In the genomic region with DNA sequence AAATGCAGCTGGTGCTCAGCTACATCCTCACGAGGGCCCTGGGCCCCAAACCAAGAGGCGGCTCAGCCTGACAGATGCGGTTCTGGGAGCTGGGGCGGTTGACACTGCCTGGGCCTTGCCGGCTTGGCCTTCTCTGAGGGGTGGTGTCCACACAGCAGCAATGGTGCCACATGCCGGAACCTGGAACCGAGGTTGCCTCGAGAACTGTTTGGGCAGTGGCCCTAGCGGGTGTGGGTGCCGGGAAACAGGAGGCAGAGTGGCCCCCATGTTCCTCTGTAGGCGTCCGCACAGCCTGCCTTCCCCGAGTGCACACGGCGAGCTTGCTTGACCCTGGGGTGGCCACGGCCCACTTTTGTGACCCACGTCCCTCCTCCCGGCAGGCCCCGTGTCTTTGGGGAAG, we compare ENCODE assay signal across 29 cellular contexts.
"Had no signal": no experiment of that assay in that cellular context is flagged by ENCODE, and none has a peak within 500 bp of the region (broad histone marks: within the 10 kb centered on the region; RNA-seq: fewer than 3 reads in every experiment).

No MANE protein-coding gene starts in this region.

- H3K4me3 Mint-ChIP-seq: activated CD4-positive, alpha-beta memory T cell treated with anti-CD3 and anti-CD28 coated beads for 36 hours; activated CD4-positive, alpha-beta T cell treated with anti-CD3 and anti-CD28 coated beads, Interleukin-2, amount 10 ng/mL, durations not matched to agents 24 days and 14 days; activated naive CD4-positive, alpha-beta T cell treated with anti-CD3 and anti-CD28 coated beads for 36 hours; activated naive CD8-positive, alpha-beta T cell treated with anti-CD3 and anti-CD28 coated beads, Interleukin-2, amount 10 ng/mL, durations not matched to agents 7 days and 5 days; activated T-helper 1 cell treated with anti-CD3 and anti-CD28 coated beads, Interleukin-12 subunit alpha, Interleukin-12 subunit beta, Interleukin-2, Interleukin-4 antibody, amounts not matched to agents 30 ng/mL and 10 ng/mL and 1 ng/mL, durations not matched to agents 14 hours and 24 hours and 36 hours; brain; effector memory CD8-positive, alpha-beta T cell; nephron; stimulated activated effector memory CD8-positive, alpha-beta T cell treated with anti-CD3 and anti-CD28 coated beads, Interleukin-12 subunit alpha, Interleukin-12 subunit beta, amount 100 ng/mL, for 72 hours; stimulated activated naive CD8-positive, alpha-beta T cell treated with anti-CD3 and anti-CD28 coated beads, Interleukin-15, amount 100 ng/mL, for 72 hours had no signal

- H3K4me1 Mint-ChIP-seq: stimulated activated effector memory CD8-positive, alpha-beta T cell treated with anti-CD3 and anti-CD28 coated beads, Interleukin-12 subunit alpha, Interleukin-12 subunit beta, amount 100 ng/mL, for 72 hours had no signal

- H3K4me3 ChIP-seq: ascending aorta, coronary artery, heart right ventricle, left lung, lower lobe of right lung, right lobe of liver, thyroid gland, upper lobe of left lung, vagina had no signal

- H3K9me3 Mint-ChIP-seq: activated CD4-positive, alpha-beta memory T cell treated with anti-CD3 and anti-CD28 coated beads for 36 hours; activated CD4-positive, alpha-beta T cell treated with anti-CD3 and anti-CD28 coated beads, Interleukin-2, amount 10 ng/mL, durations not matched to agents 24 days and 14 days; activated naive CD4-positive, alpha-beta T cell treated with anti-CD3 and anti-CD28 coated beads for 36 hours; activated T-helper 1 cell treated with anti-CD3 and anti-CD28 coated beads, Interleukin-12 subunit alpha, Interleukin-12 subunit beta, Interleukin-2, Interleukin-4 antibody, amounts not matched to agents 30 ng/mL and 10 ng/mL and 1 ng/mL, durations not matched to agents 14 hours and 24 hours and 36 hours; effector memory CD8-positive, alpha-beta T cell; nephron; stimulated activated effector memory CD8-positive, alpha-beta T cell treated with anti-CD3 and anti-CD28 coated beads, Interleukin-12 subunit alpha, Interleukin-12 subunit beta, amount 100 ng/mL, for 72 hours had no signal

- H3K36me3 ChIP-seq: ascending aorta, heart right ventricle, left lung, lower lobe of right lung, neutrophil, right lobe of liver, thyroid gland, upper lobe of left lung, vagina, WERI-Rb-1 had no signal

- H3K27ac Mint-ChIP-seq: activated CD4-positive, alpha-beta memory T cell treated with anti-CD3 and anti-CD28 coated beads for 36 hours; activated CD4-positive, alpha-beta T cell treated with anti-CD3 and anti-CD28 coated beads, Interleukin-2, amount 10 ng/mL, durations not matched to agents 24 days and 14 days; activated naive CD4-positive, alpha-beta T cell treated with anti-CD3 and anti-CD28 coated beads for 36 hours; activated naive CD8-positive, alpha-beta T cell treated with anti-CD3 and anti-CD28 coated beads, Interleukin-2, amount 10 ng/mL, durations not matched to agents 7 days and 5 days; activated T-helper 1 cell treated with anti-CD3 and anti-CD28 coated beads, Interleukin-12 subunit alpha, Interleukin-12 subunit beta, Interleukin-2, Interleukin-4 antibody, amounts not matched to agents 30 ng/mL and 10 ng/mL and 1 ng/mL, durations not matched to agents 14 hours and 24 hours and 36 hours; effector memory CD8-positive, alpha-beta T cell; stimulated activated effector memory CD8-positive, alpha-beta T cell treated with anti-CD3 and anti-CD28 coated beads, Interleukin-12 subunit alpha, Interleukin-12 subunit beta, amount 100 ng/mL, for 72 hours; stimulated activated naive CD8-positive, alpha-beta T cell treated with anti-CD3 and anti-CD28 coated beads, Interleukin-15, amount 100 ng/mL, for 72 hours had no signal

- FAIRE-seq: TTC549 had no signal

- DNase-seq: activated CD4-positive, alpha-beta memory T cell treated with anti-CD3 and anti-CD28 coated beads for 36 hours; activated CD4-positive, alpha-beta T cell treated with anti-CD3 and anti-CD28 coated beads, Interleukin-2, amount 10 ng/mL, durations not matched to agents 24 days and 14 days; activated CD8-positive, alpha-beta memory T cell treated with anti-CD3 and anti-CD28 coated beads, Interleukin-2, amount 50 U/mL, for 4 hours; activated effector memory CD4-positive, alpha-beta T cell treated with anti-CD3 and anti-CD28 coated beads, Interleukin-2, amount 50 U/mL, for 16 hours; activated naive CD4-positive, alpha-beta T cell treated with anti-CD3 and anti-CD28 coated beads for 36 hours; activated naive CD8-positive, alpha-beta T cell treated with anti-CD3 and anti-CD28 coated beads, Interleukin-2, amount 10 ng/mL, durations not matched to agents 7 days and 5 days; activated T-cell treated with anti-CD3 and anti-CD28 coated beads, Interleukin-2, amount 50 U/mL, for 1 hour; effector memory CD8-positive, alpha-beta T cell; foreskin fibroblast; kidney glomerular epithelial cell; lower lobe of right lung; stimulated activated CD4-positive, alpha-beta T cell treated with anti-CD3 and anti-CD28 coated beads, Interleukin-4, amount 100 ng/mL, for 24 hours; stimulated activated naive CD8-positive, alpha-beta T cell treated with anti-CD3 and anti-CD28 coated beads, Interleukin-15, amount 100 ng/mL, for 72 hours; T-helper 9 cell; thyroid gland; upper lobe of left lung; WERI-Rb-1 had no signal

- H3K27me3 Mint-ChIP-seq: activated CD4-positive, alpha-beta T cell treated with anti-CD3 and anti-CD28 coated beads, Interleukin-2, amount 10 ng/mL, durations not matched to agents 24 days and 14 days; activated naive CD8-positive, alpha-beta T cell treated with anti-CD3 and anti-CD28 coated beads, Interleukin-2, amount 10 ng/mL, durations not matched to agents 7 days and 5 days; stimulated activated naive CD8-positive, alpha-beta T cell treated with anti-CD3 and anti-CD28 coated beads, Interleukin-15, amount 100 ng/mL, for 72 hours had no signal

- H3K27ac ChIP-seq: ascending aorta, coronary artery, heart right ventricle, left lung, lower lobe of right lung, neutrophil, right lobe of liver, thyroid gland, upper lobe of left lung, vagina, WERI-Rb-1 had no signal

- H3K9me3 ChIP-seq: ascending aorta, heart right ventricle, left lung, lower lobe of right lung, neutrophil, right lobe of liver, thyroid gland, upper lobe of left lung, vagina had no signal

- H3K36me3 Mint-ChIP-seq: activated CD4-positive, alpha-beta memory T cell treated with anti-CD3 and anti-CD28 coated beads for 36 hours; activated naive CD8-positive, alpha-beta T cell treated with anti-CD3 and anti-CD28 coated beads, Interleukin-2, amount 10 ng/mL, durations not matched to agents 7 days and 5 days; brain; stimulated activated effector memory CD8-positive, alpha-beta T cell treated with anti-CD3 and anti-CD28 coated beads, Interleukin-12 subunit alpha, Interleukin-12 subunit beta, amount 100 ng/mL, for 72 hours had no signal

- H3K27me3 ChIP-seq: ascending aorta, heart right ventricle, left lung, right lobe of liver, thyroid gland, upper lobe of left lung, vagina had no signal

- H3K4me1 ChIP-seq: ascending aorta had no signal
